In the genomic region with DNA sequence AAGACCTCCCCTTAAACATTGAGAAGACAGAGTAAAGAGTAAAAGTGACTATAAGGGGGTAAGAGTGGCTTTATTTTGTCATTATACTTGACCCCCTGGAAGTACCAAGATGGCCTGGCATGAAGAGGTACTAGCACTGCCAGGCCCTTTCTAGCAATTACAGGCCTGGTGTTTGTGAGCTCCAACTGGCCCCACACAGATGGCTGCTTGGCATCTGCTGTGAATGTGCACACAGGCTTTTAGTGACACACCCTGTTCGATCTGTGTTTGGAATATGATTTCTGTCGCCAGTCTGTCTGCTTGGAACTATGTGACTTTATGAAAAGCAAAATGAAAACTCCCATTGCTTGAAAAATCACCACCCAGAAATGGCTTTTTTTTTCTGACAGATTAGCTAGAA, we compare ENCODE assay signal across 16 cellular contexts.
"Had no signal": no experiment of that assay in that cellular context is flagged by ENCODE, and none has a peak within 500 bp of the region (broad histone marks: within the 10 kb centered on the region; RNA-seq: fewer than 3 reads in every experiment).

No MANE protein-coding gene starts in this region.

- H3K4me3 ChIP-seq: heart right ventricle had no signal

- DNase-seq: activated B cell treated with CpG ODN at 0.5 μM for 24 hours; activated CD4-positive, alpha-beta T cell treated with anti-CD3 and anti-CD28 coated beads for 48 hours; activated CD8-positive, alpha-beta memory T cell treated with anti-CD3 and anti-CD28 coated beads, Interleukin-2, amount 50 U/mL, for 4 hours; activated CD8-positive, alpha-beta T cell treated with anti-CD3 and anti-CD28 coated beads, Interleukin-2, amount 10 ng/mL, durations not matched to agents 7 days and 5 days; activated gamma-delta T cell treated with Interleukin-2 at 50 U/mL for 16 hours; activated naive CD8-positive, alpha-beta T cell treated with anti-CD3 and anti-CD28 coated beads for 36 hours; brain microvascular endothelial cell; dermis blood vessel endothelial cell; heart right ventricle; mammary epithelial cell; naive thymus-derived CD8-positive, alpha-beta T cell; stimulated activated CD4-positive, alpha-beta T cell treated with anti-CD3 and anti-CD28 coated beads, Interleukin-2, amount 100 ng/mL, for 48 hours had no signal

- H3K36me3 ChIP-seq: brain microvascular endothelial cell, heart right ventricle, neutrophil had no signal

- H3K4me1 ChIP-seq: heart right ventricle, parathyroid adenoma had no signal

- H3K27ac ChIP-seq: brain microvascular endothelial cell, epithelial cell of prostate, heart right ventricle, neutrophil, parathyroid adenoma had no signal

- H3K9me3 ChIP-seq: heart right ventricle, neutrophil had no signal

- H3K27me3 ChIP-seq: brain microvascular endothelial cell, neutrophil had no signal

- ATAC-seq: activated CD8-positive, alpha-beta T cell treated with anti-CD3 and anti-CD28 coated beads, Interleukin-2, amount 10 ng/mL, durations not matched to agents 7 days and 5 days; heart right ventricle; naive thymus-derived CD8-positive, alpha-beta T cell; stimulated activated memory B cell treated with anti-CD40 and anti-IgM and Interleukin-4, amounts not matched to agents 10 μg/mL and 1 μg/mL and 100 μg/mL, for 72 hours had no signal
